In the genomic region with DNA sequence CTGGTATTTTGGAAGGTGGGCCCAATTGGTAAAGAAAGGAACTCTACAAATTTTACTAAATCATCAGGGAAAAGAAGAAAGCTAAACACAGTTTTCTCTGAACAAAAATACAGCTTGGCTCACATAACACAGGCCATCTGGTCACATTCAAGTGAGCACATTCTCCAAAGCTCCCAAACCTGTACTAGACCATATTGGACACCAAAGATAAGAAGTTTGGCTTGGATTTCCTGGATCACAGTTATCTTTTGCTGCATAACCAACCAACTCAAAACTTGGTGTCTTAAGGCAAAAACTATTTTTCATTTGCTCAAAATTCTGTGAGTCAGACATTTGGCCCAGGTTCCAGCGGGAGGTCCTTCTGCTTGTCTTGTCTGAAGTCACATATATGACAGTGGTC, we compare ENCODE assay signal across 23 cellular contexts.
"Had no signal": no experiment of that assay in that cellular context is flagged by ENCODE, and none has a peak within 500 bp of the region (broad histone marks: within the 10 kb centered on the region; RNA-seq: fewer than 3 reads in every experiment).

No MANE protein-coding gene starts in this region.

- H3K36me3 ChIP-seq: Peyer's patch had no signal

- H3K27me3 ChIP-seq: Peyer's patch had no signal

- H3K27ac ChIP-seq: Peyer's patch, RWPE1 had no signal

- DNase-seq: activated B cell treated with CpG ODN at 0.5 μM for 24 hours; activated CD4-positive, alpha-beta T cell treated with anti-CD3 and anti-CD28 coated beads for 1 hour; activated CD4-positive, alpha-beta T cell treated with anti-CD3 and anti-CD28 coated beads, Interleukin-2, amount 10 ng/mL, durations not matched to agents 24 days and 14 days; activated CD4-positive, alpha-beta T cell treated with anti-CD3 and anti-CD28 coated beads, Interleukin-2, amount 50 U/mL, for 48 hours; activated gamma-delta T cell treated with Interleukin-2 at 50 U/mL for 16 hours; activated naive CD4-positive, alpha-beta T cell treated with anti-CD3 and anti-CD28 coated beads, Interleukin-2, amount 10 ng/mL, durations not matched to agents 7 days and 5 days; activated naive CD8-positive, alpha-beta T cell treated with anti-CD3 and anti-CD28 coated beads for 36 hours; activated T-cell treated with anti-CD3 and anti-CD28 coated beads for 4 hours; activated T-cell treated with anti-CD3 and anti-CD28 coated beads, Interleukin-2, amount 50 U/mL, for 48 hours; caudate nucleus; Karpas-422; MM.1S; NCI-H1105; NCI-H1436; NCI-H187; NCI-H2081; NCI-H510A treated with DMSO at 0.1 percent for 48 hours; NCI-H69; Peyer's patch; SHP77 treated with DMSO at 0.1 percent for 48 hours; T-helper 9 cell had no signal

- ATAC-seq: activated T-helper 17 cell treated with anti-CD3 and anti-CD28 coated beads, Interleukin-2, amount 50 U/mL, for 72 hours had no signal

- H3K4me1 ChIP-seq: Peyer's patch had no signal

- H3K4me3 ChIP-seq: Peyer's patch had no signal

- H3K9me3 ChIP-seq: Peyer's patch had no signal
